ENCODE assay signal across 13 cellular contexts in the genomic region with DNA sequence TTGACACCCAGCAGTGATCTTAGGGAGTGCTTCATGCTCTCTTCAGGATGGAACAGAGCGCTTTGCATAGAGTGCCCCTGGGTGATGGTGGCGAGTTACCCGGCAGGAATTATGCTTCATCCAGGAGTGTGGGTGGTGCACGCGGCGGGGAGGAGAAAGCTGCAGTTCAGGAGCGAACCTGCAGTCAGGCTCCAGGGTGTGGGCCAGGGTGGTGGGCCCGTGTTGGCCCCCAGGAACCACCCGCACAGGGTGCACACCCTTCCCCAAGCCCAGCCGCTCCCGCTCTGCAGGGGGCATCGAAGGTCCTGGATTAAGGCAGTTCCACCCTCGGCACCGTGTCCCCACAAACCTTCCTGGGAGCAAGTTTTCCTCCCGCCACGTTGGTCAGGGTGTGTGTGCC. TPM values are rescaled to one million over a fixed set of nuclear protein-coding genes. Genes with fewer than 3 reads are reported as not detected.
DNase-seq lines count a peak whose midpoint lies in the region; ATAC-seq, FAIRE-seq and TF ChIP-seq lines count a peak whose summit lies in the region.
"Had no signal": no experiment of that assay in that cellular context is flagged by ENCODE, and none has a peak within 500 bp of the region (broad histone marks: within the 10 kb centered on the region; RNA-seq: fewer than 3 reads in every experiment).

No MANE protein-coding gene starts in this region.

- peaks cover 12% of the 10 kb centered on the region for H3K36me3 Mint-ChIP-seq in activated T-helper 1 cell treated with anti-CD3 and anti-CD28 coated beads, Interleukin-12 subunit alpha, Interleukin-12 subunit beta, Interleukin-2, Interleukin-4 antibody, amounts not matched to agents 30 ng/mL and 10 ng/mL and 1 ng/mL, durations not matched to agents 14 hours and 24 hours and 36 hours (ENCODE audit: low read depth)

- H3K9ac ChIP-seq in skeletal muscle tissue (ENCODE audit: low read depth in 1 of 3, low read length in 3 of 3): peak overlapping the region; percentile 67 to 78 (median 74)

- peaks cover 0 to 54% (median 30%) of the 10 kb centered on the region in 4 donors for H3K4me1 ChIP-seq in right lobe of liver
- peaks cover 54 to 67% (median 57%) of the 10 kb centered on the region in 3 donors for H3K4me1 ChIP-seq in skeletal muscle tissue (ENCODE audit: control insufficient read depth in 3 of 3, insufficient read depth in 3 of 3, low read length in 3 of 3)

- H3K27ac ChIP-seq in right lobe of liver: peak overlapping the region; percentile 39 to 80 (median 65)
- H3K27ac ChIP-seq in skeletal muscle tissue (ENCODE audit: low read depth, low read length): peak overlapping the region; percentile 94
- H3K27ac ChIP-seq: ascending aorta, uterus had no signal

- no peak for FAIRE-seq in HTR-8/SVneo (lab: Jason Lieb, UNC)

- no peak for TF ChIP-seq CTCF in right lobe of liver (IDR thresholded peaks at IDR 0.05)

- H3K4me1 Mint-ChIP-seq in activated T-helper 1 cell treated with anti-CD3 and anti-CD28 coated beads, Interleukin-12 subunit alpha, Interleukin-12 subunit beta, Interleukin-2, Interleukin-4 antibody, amounts not matched to agents 30 ng/mL and 10 ng/mL and 1 ng/mL, durations not matched to agents 14 hours and 24 hours and 36 hours (ENCODE audit: low read depth): peaks cover 21% of the 10 kb centered on the region

- ATAC-seq in right lobe of liver (no peak), GM19397 (IDR thresholded peaks at IDR 0.05; ENCODE audit: unreplicated experiment) (no peak), HG03439 (IDR thresholded peaks at IDR 0.05; ENCODE audit: unreplicated experiment) (no peak), HG02798 (IDR thresholded peaks at IDR 0.05; ENCODE audit: poor library complexity, unreplicated experiment) (no peak)

- no peak for TF ChIP-seq POLR2A in right lobe of liver (IDR thresholded peaks at IDR 0.05)

- H3K4me3 ChIP-seq in right lobe of liver (no peak overlapping the region), skeletal muscle tissue (ENCODE audit: low read length in 3 of 3) (peak overlapping the region in 2 of 3 donors; percentile 24 to 65)
- H3K4me3 ChIP-seq: ascending aorta, uterus had no signal

- H3K36me3 ChIP-seq in right lobe of liver: no peaks in the 10 kb centered on the region
- peaks cover 4 to 7% (median 7%) of the 10 kb centered on the region in 3 donors for H3K36me3 ChIP-seq in skeletal muscle tissue (ENCODE audit: control insufficient read depth in 3 of 3, insufficient read depth in 3 of 3, low read length in 3 of 3)
- H3K36me3 ChIP-seq: uterus had no signal

- peak; percentile 79 for DNase-seq in COLO668 (lab: John Stamatoyannopoulos, UW; ENCODE audit: unreplicated experiment)
- no peak for DNase-seq in activated T-helper 1 cell treated with anti-CD3 and anti-CD28 coated beads, Interleukin-12 subunit alpha, Interleukin-12 subunit beta, Interleukin-2, Interleukin-4 antibody, amounts not matched to agents 30 ng/mL and 10 ng/mL and 1 ng/mL, durations not matched to agents 14 hours and 24 hours and 36 hours (ENCODE audit: low spot score)
- no peak for DNase-seq in right lobe of liver
- no peak for DNase-seq in HTR-8/SVneo (ENCODE audit: insufficient read length, low spot score)
- DNase-seq: activated CD4-positive, alpha-beta T cell treated with anti-CD3 and anti-CD28 coated beads for 4 hours; uterus had no signal

- intact Hi-C loops in activated T-helper 1 cell treated with anti-CD3 and anti-CD28 coated beads, Interleukin-12 subunit alpha, Interleukin-12 subunit beta, Interleukin-2, Interleukin-4 antibody, amounts not matched to agents 30 ng/mL and 10 ng/mL and 1 ng/mL, durations not matched to agents 14 hours and 24 hours and 36 hours (cut with micrococcal nuclease): loop anchor here (5.0 kb wide), 1 partner anchor 898 kb away; the partner anchor contains the start of gene TELO2
- intact Hi-C loops in right lobe of liver (cut with DNase I): no loop called here

- H3K27me3 ChIP-seq in right lobe of liver: no peaks in the 10 kb centered on the region
- no peaks in the 10 kb centered on the region for H3K27me3 ChIP-seq in skeletal muscle tissue (ENCODE audit: control insufficient read depth in 3 of 3, insufficient read depth in 3 of 3, low read length in 3 of 3)
- H3K27me3 ChIP-seq: ascending aorta, uterus had no signal

- no peak overlapping the region for H3K27ac Mint-ChIP-seq in activated T-helper 1 cell treated with anti-CD3 and anti-CD28 coated beads, Interleukin-12 subunit alpha, Interleukin-12 subunit beta, Interleukin-2, Interleukin-4 antibody, amounts not matched to agents 30 ng/mL and 10 ng/mL and 1 ng/mL, durations not matched to agents 14 hours and 24 hours and 36 hours

- H3K27me3 Mint-ChIP-seq in activated T-helper 1 cell treated with anti-CD3 and anti-CD28 coated beads, Interleukin-12 subunit alpha, Interleukin-12 subunit beta, Interleukin-2, Interleukin-4 antibody, amounts not matched to agents 30 ng/mL and 10 ng/mL and 1 ng/mL, durations not matched to agents 14 hours and 24 hours and 36 hours (ENCODE audit: insufficient read depth): no peaks in the 10 kb centered on the region

- H3K4me3 Mint-ChIP-seq in activated T-helper 1 cell treated with anti-CD3 and anti-CD28 coated beads, Interleukin-12 subunit alpha, Interleukin-12 subunit beta, Interleukin-2, Interleukin-4 antibody, amounts not matched to agents 30 ng/mL and 10 ng/mL and 1 ng/mL, durations not matched to agents 14 hours and 24 hours and 36 hours: peak overlapping the region; percentile 19

- WGBS in right lobe of liver (ENCODE audit: insufficient coverage, low coverage, low lambda C conversion rate, missing lambda C conversion rate): 67% methylated on average over 1 of the region's 16 CpGs

- H3K9me3 Mint-ChIP-seq in activated T-helper 1 cell treated with anti-CD3 and anti-CD28 coated beads, Interleukin-12 subunit alpha, Interleukin-12 subunit beta, Interleukin-2, Interleukin-4 antibody, amounts not matched to agents 30 ng/mL and 10 ng/mL and 1 ng/mL, durations not matched to agents 14 hours and 24 hours and 36 hours: no peaks in the 10 kb centered on the region

- no peaks in the 10 kb centered on the region for H3K9me3 ChIP-seq in right lobe of liver
- H3K9me3 ChIP-seq in skeletal muscle tissue (ENCODE audit: control insufficient read depth in 3 of 3, low read length in 3 of 3): no peaks in the 10 kb centered on the region
- H3K9me3 ChIP-seq: ascending aorta, uterus had no signal

RNA-seq across cellular contexts. Expression of gene RAB40C, which starts 3.9 kb away (rescaled TPM):
- total RNA-seq in activated T-helper 1 cell treated with anti-CD3 and anti-CD28 coated beads, Interleukin-12 subunit alpha, Interleukin-12 subunit beta, Interleukin-2, Interleukin-4 antibody, amounts not matched to agents 30 ng/mL and 10 ng/mL and 1 ng/mL, durations not matched to agents 14 hours and 24 hours and 36 hours: 14.0 and 15.2 TPM in 2 replicates
- total RNA-seq in right lobe of liver: 10 to 100 TPM in 5 of 6 experiments, 1 to 10 TPM in 1; 10.0 to 14.1 (median 12.0) TPM
- total RNA-seq in skeletal muscle tissue: 5.7 TPM

RNA-seq across cellular contexts. Expression of gene PIGQ, which starts 24.0 kb away (rescaled TPM):
- total RNA-seq in activated T-helper 1 cell treated with anti-CD3 and anti-CD28 coated beads, Interleukin-12 subunit alpha, Interleukin-12 subunit beta, Interleukin-2, Interleukin-4 antibody, amounts not matched to agents 30 ng/mL and 10 ng/mL and 1 ng/mL, durations not matched to agents 14 hours and 24 hours and 36 hours: 50.1 and 52.6 TPM in 2 replicates
- total RNA-seq in right lobe of liver: 10 to 100 TPM; 19.5 to 32.0 (median 27.8) TPM
- total RNA-seq in skeletal muscle tissue: 11.0 TPM

RNA-seq across cellular contexts. Expression of gene NHLRC4, which starts 27.0 kb away (rescaled TPM):
- total RNA-seq in activated T-helper 1 cell treated with anti-CD3 and anti-CD28 coated beads, Interleukin-12 subunit alpha, Interleukin-12 subunit beta, Interleukin-2, Interleukin-4 antibody, amounts not matched to agents 30 ng/mL and 10 ng/mL and 1 ng/mL, durations not matched to agents 14 hours and 24 hours and 36 hours: 1.0 and 1.2 TPM in 2 replicates
- total RNA-seq in right lobe of liver (under 1 TPM in 5 of 6 experiments, not detected in 1; 0.12 to 0.33 (median 0.28) TPM), skeletal muscle tissue (1.6 TPM)
- total RNA-seq: ascending aorta had no signal

RNA-seq across cellular contexts. Expression of gene PRR35, which starts 33.6 kb away (rescaled TPM):
- total RNA-seq in activated T-helper 1 cell treated with anti-CD3 and anti-CD28 coated beads, Interleukin-12 subunit alpha, Interleukin-12 subunit beta, Interleukin-2, Interleukin-4 antibody, amounts not matched to agents 30 ng/mL and 10 ng/mL and 1 ng/mL, durations not matched to agents 14 hours and 24 hours and 36 hours: not detected in 2 replicates
- total RNA-seq in right lobe of liver (not detected), skeletal muscle tissue (not detected)
- total RNA-seq: ascending aorta, glomerular endothelial cell, kidney epithelial cell, uterus had no signal

RNA-seq across cellular contexts. Expression of gene WFIKKN1, which starts 37.0 kb away (rescaled TPM):
- total RNA-seq in activated T-helper 1 cell treated with anti-CD3 and anti-CD28 coated beads, Interleukin-12 subunit alpha, Interleukin-12 subunit beta, Interleukin-2, Interleukin-4 antibody, amounts not matched to agents 30 ng/mL and 10 ng/mL and 1 ng/mL, durations not matched to agents 14 hours and 24 hours and 36 hours: 0.34 and 0.44 TPM in 2 replicates
- total RNA-seq in right lobe of liver (under 1 TPM; 0.43 to 0.70 (median 0.56) TPM), skeletal muscle tissue (0.52 TPM)
- total RNA-seq: ascending aorta had no signal

Comparison
In these comparisons a context has a peak if more than half of its experiments do, and no peak if none do; other contexts are left out.
1. H3K4me3 ChIP-seq: peak in skeletal muscle tissue (2 of 3); none in right lobe of liver (0 of 3).